16 cellular contexts compared by ENCODE assay signal in the genomic region with DNA sequence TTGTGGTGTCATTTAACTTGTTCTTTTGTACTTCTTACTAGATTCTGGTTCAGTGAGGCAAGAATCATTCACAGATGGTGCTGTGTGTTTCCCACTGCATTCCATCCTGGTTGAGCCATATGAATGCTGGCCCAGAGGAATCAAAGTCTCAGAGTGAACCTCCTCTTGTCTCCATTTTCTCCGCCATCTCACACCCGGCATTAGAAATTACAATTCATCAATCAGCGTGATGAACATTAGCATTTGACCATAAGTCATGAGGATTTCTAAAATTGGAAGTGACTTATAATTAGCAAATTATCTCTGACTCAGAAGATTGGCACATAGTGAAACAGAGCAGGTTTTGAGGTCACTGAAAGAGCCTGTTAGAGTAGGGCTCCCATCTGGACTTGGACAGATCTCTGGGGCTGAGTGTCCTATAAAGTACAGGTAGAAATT. TPM values are rescaled to one million over a fixed set of nuclear protein-coding genes. Genes with fewer than 3 reads are reported as not detected.
DNase-seq lines count a peak whose midpoint lies in the region; ATAC-seq lines count a peak whose summit lies in the region.
"Had no signal": no experiment of that assay in that cellular context is flagged by ENCODE, and none has a peak within 500 bp of the region (broad histone marks: within the 10 kb centered on the region; RNA-seq: fewer than 3 reads in every experiment).

No MANE protein-coding gene starts in this region.

- peak; percentile 44 for ATAC-seq in stimulated activated effector memory CD8-positive, alpha-beta T cell treated with anti-CD3 and anti-CD28 coated beads, Interleukin-12 subunit alpha, Interleukin-12 subunit beta, amount 100 ng/mL, for 72 hours
- ATAC-seq in GM19328 (IDR thresholded peaks at IDR 0.05; ENCODE audit: unreplicated experiment) = no peak
- ATAC-seq in naive thymus-derived CD8-positive, alpha-beta T cell = no peak
- ATAC-seq: activated CD8-positive, alpha-beta memory T cell treated with anti-CD3 and anti-CD28 coated beads, Interleukin-2, amount 10 ng/mL, durations not matched to agents 7 days and 5 days; natural killer cell treated with Interleukin-12 subunit alpha and Interleukin-12 subunit beta and Interleukin-15 and Interleukin-18, amount 100 ng/mL, for 72 hours had no signal

- H3K4me3 Mint-ChIP-seq in stimulated activated effector memory CD8-positive, alpha-beta T cell treated with anti-CD3 and anti-CD28 coated beads, Interleukin-12 subunit alpha, Interleukin-12 subunit beta, amount 100 ng/mL, for 72 hours = no peak overlapping the region
- no peak overlapping the region for H3K4me3 Mint-ChIP-seq in naive thymus-derived CD8-positive, alpha-beta T cell
- H3K4me3 Mint-ChIP-seq: activated CD8-positive, alpha-beta memory T cell treated with anti-CD3 and anti-CD28 coated beads, Interleukin-2, amount 10 ng/mL, durations not matched to agents 7 days and 5 days; immature natural killer cell; natural killer cell treated with Interleukin-12 subunit alpha and Interleukin-12 subunit beta and Interleukin-15 and Interleukin-18, amount 100 ng/mL, for 72 hours; stimulated activated naive B cell treated with anti-CD40 and anti-IgM and Interleukin-4, amounts not matched to agents 10 μg/mL and 1 μg/mL and 100 μg/mL, for 72 hours had no signal

- POLR2A ChIA-PET in naive thymus-derived CD8-positive, alpha-beta T cell (lab: Charles Lee) = no interaction called here

- peak overlapping the region; percentile 85 for H3K27ac ChIP-seq in epithelial cell of prostate
- H3K27ac ChIP-seq: 22Rv1 had no signal

- H3K36me3 Mint-ChIP-seq in stimulated activated effector memory CD8-positive, alpha-beta T cell treated with anti-CD3 and anti-CD28 coated beads, Interleukin-12 subunit alpha, Interleukin-12 subunit beta, amount 100 ng/mL, for 72 hours = no peaks in the 10 kb centered on the region
- H3K36me3 Mint-ChIP-seq in naive thymus-derived CD8-positive, alpha-beta T cell = peaks cover 0 to 2% (median 0%) of the 10 kb centered on the region in 3 donors

- H3K27ac Mint-ChIP-seq in stimulated activated effector memory CD8-positive, alpha-beta T cell treated with anti-CD3 and anti-CD28 coated beads, Interleukin-12 subunit alpha, Interleukin-12 subunit beta, amount 100 ng/mL, for 72 hours = peak overlapping the region; percentile 50
- no peak overlapping the region for H3K27ac Mint-ChIP-seq in naive thymus-derived CD8-positive, alpha-beta T cell
- H3K27ac Mint-ChIP-seq: activated CD8-positive, alpha-beta memory T cell treated with anti-CD3 and anti-CD28 coated beads, Interleukin-2, amount 10 ng/mL, durations not matched to agents 7 days and 5 days; natural killer cell treated with Interleukin-12 subunit alpha and Interleukin-12 subunit beta and Interleukin-15 and Interleukin-18, amount 100 ng/mL, for 72 hours; stimulated activated naive B cell treated with anti-CD40 and anti-IgM and Interleukin-4, amounts not matched to agents 10 μg/mL and 1 μg/mL and 100 μg/mL, for 72 hours had no signal

- peaks cover 9% of the 10 kb centered on the region for H3K9me3 Mint-ChIP-seq in stimulated activated effector memory CD8-positive, alpha-beta T cell treated with anti-CD3 and anti-CD28 coated beads, Interleukin-12 subunit alpha, Interleukin-12 subunit beta, amount 100 ng/mL, for 72 hours
- H3K9me3 Mint-ChIP-seq in naive thymus-derived CD8-positive, alpha-beta T cell = peaks cover 0 to 18% (median 0%) of the 10 kb centered on the region in 9 donors

- DNase-seq in DMS 273 (lab: John Stamatoyannopoulos, UW; ENCODE audit: unreplicated experiment) = peak; percentile 11
- DNase-seq in DMS 273 treated with DMSO at 0.1 percent for 48 hours (lab: John Stamatoyannopoulos, UW) = no peak
- DNase-seq in NCI-H226 = peak; percentile 52
- no peak for DNase-seq in epithelial cell of prostate (ENCODE audit: low read depth, low spot score)
- DNase-seq in stimulated activated effector memory CD8-positive, alpha-beta T cell treated with anti-CD3 and anti-CD28 coated beads, Interleukin-12 subunit alpha, Interleukin-12 subunit beta, amount 100 ng/mL, for 72 hours (ENCODE audit: low spot score in 2 of 2) = no peak
- no peak for DNase-seq in DMS79 (lab: John Stamatoyannopoulos, UW)
- DNase-seq in naive thymus-derived CD8-positive, alpha-beta T cell = no peak
- DNase-seq: activated CD8-positive, alpha-beta memory T cell treated with anti-CD3 and anti-CD28 coated beads, Interleukin-2, amount 10 ng/mL, durations not matched to agents 7 days and 5 days; amniotic stem cell; immature natural killer cell; NCI-H1436; NCI-H82; stimulated activated naive B cell treated with anti-CD40 and anti-IgM and Interleukin-4, amounts not matched to agents 10 μg/mL and 1 μg/mL and 100 μg/mL, for 72 hours had no signal

- H3K27me3 Mint-ChIP-seq in naive thymus-derived CD8-positive, alpha-beta T cell = no peaks in the 10 kb centered on the region
- H3K27me3 Mint-ChIP-seq: activated CD8-positive, alpha-beta memory T cell treated with anti-CD3 and anti-CD28 coated beads, Interleukin-2, amount 10 ng/mL, durations not matched to agents 7 days and 5 days; stimulated activated naive B cell treated with anti-CD40 and anti-IgM and Interleukin-4, amounts not matched to agents 10 μg/mL and 1 μg/mL and 100 μg/mL, for 72 hours had no signal

- H3K4me1 Mint-ChIP-seq in stimulated activated effector memory CD8-positive, alpha-beta T cell treated with anti-CD3 and anti-CD28 coated beads, Interleukin-12 subunit alpha, Interleukin-12 subunit beta, amount 100 ng/mL, for 72 hours = peaks cover 9% of the 10 kb centered on the region
- peaks cover 0 to 5% (median 2%) of the 10 kb centered on the region in 4 donors for H3K4me1 Mint-ChIP-seq in naive thymus-derived CD8-positive, alpha-beta T cell
- H3K4me1 Mint-ChIP-seq: activated CD8-positive, alpha-beta memory T cell treated with anti-CD3 and anti-CD28 coated beads, Interleukin-2, amount 10 ng/mL, durations not matched to agents 7 days and 5 days; immature natural killer cell had no signal

RNA-seq across cellular contexts. Expression of gene TNFAIP3, which starts 25.2 kb away (rescaled TPM):
- total RNA-seq in naive thymus-derived CD8-positive, alpha-beta T cell = 100 to 1,000 TPM; 108 to 114 TPM
- polyA plus RNA-seq in naive thymus-derived CD8-positive, alpha-beta T cell = 100 to 1,000 TPM in 1 of 3 donors, 10 to 100 TPM in 2; 61.5 to 139 (median 84.3) TPM

Comparison
In these comparisons a context has a peak if more than half of its experiments do, and no peak if none do; other contexts are left out.
1. DNase-seq: peak in DMS 273 (single experiment) and NCI-H226 (single experiment); none in DMS 273 treated with DMSO at 0.1 percent for 48 hours (single experiment), epithelial cell of prostate (single experiment), stimulated activated effector memory CD8-positive, alpha-beta T cell treated with anti-CD3 and anti-CD28 coated beads, Interleukin-12 subunit alpha, Interleukin-12 subunit beta, amount 100 ng/mL, for 72 hours (0 of 2), DMS79 (single experiment) and naive thymus-derived CD8-positive, alpha-beta T cell (0 of 10).